In genomic region chr5:63070001-63070400, GRCh38 we compare ENCODE assay signal across 19 cellular contexts.
"Had no signal": no experiment of that assay in that cellular context is flagged by ENCODE, and none has a peak within 500 bp of the region (broad histone marks: within the 10 kb centered on the region; RNA-seq: fewer than 3 reads in every experiment).

No MANE protein-coding gene starts in this region.

- H3K4me3 ChIP-seq: coronary artery, gastrocnemius medialis, left lung, mucosa of descending colon, psoas muscle, sigmoid colon, testis, tibial artery had no signal

- H3K4me1 ChIP-seq: gastrocnemius medialis, left lung, psoas muscle, sigmoid colon, testis, tibial artery had no signal

- H3K9me3 ChIP-seq: gastrocnemius medialis, left lung, psoas muscle, sigmoid colon, testis, tibial artery had no signal

- H3K27me3 ChIP-seq: gastrocnemius medialis, left lung, sigmoid colon, testis, tibial artery had no signal

- H3K36me3 ChIP-seq: gastrocnemius medialis, left lung, sigmoid colon, tibial artery had no signal

- DNase-seq: effector CD4-positive, alpha-beta T cell; gastrocnemius medialis; head of caudate nucleus; left cardiac atrium; left lung; mesenchymal stem cell; mucosa of descending colon; naive B cell; nucleus accumbens; psoas muscle; right cardiac atrium; sigmoid colon; stimulated activated CD4-positive, alpha-beta T cell treated with anti-CD3 and anti-CD28 coated beads, Interleukin-2, amount 100 ng/mL, for 24 hours; stimulated activated CD4-positive, alpha-beta T cell treated with anti-CD3 and anti-CD28 coated beads, Interleukin-4, amount 100 ng/mL, for 24 hours; stimulated activated naive CD8-positive, alpha-beta T cell treated with anti-CD3 and anti-CD28 coated beads, Interleukin-15, Interleukin-2, amounts not matched to agents 100 U/mL and 50 U/mL, for 24 hours; substantia nigra; testis; tibial artery had no signal
